1 cellular context compared by ENCODE assay signal in genomic region chr17:72774251-72774650, GRCh38.
TF ChIP-seq lines count a peak whose summit lies in the region.

No MANE protein-coding gene starts in this region.

TF ChIP-seq in GM23338, 12 proteins besides CTCF, POLR2A, EP300 and RAD21 (continued from another document):
- TF ChIP-seq REST (IDR thresholded peaks at IDR 0.05; ENCODE audit: unreplicated experiment), result no peak
TF ChIP-seq in GM23338: peak in this region for 0.
